8 cellular contexts compared by ENCODE assay signal in the genomic region with DNA sequence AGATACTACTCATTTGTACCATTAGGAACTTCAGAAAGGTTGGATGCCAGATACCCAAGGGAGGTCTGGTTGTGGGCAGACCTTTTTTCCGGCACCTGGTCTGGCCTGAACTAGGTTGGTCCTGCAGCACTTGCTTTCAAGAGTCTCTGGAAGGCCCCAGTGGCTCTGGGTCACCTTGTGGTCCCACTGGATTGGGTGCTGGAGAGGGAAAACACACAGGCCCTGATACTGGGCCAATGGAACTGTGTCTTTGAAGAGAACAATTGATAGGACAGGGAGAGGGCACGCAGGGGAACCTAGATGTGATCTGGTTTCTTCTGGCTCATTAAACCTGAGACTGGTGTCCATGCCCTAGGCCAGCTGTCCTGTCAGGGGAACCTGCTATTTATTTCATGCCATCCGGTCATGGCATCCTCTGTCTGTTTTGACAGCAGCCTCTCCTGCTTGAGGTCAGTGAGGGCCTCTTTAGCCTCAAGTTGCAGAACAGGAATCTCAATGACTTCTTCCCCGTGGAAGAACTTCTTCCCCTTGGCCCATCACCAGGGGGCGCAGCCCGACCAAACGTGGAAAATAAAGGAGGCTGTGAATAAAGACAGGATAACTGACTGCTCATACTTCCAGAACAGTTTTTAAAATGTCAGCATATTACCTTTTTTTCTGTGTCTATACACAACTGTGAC. TPM values are rescaled to one million over a fixed set of nuclear protein-coding genes. Genes with fewer than 3 reads are reported as not detected.
A peak's percentile ranks its signal among the peaks of the same experiment; 100 is the strongest.
DNase-seq lines count a peak whose midpoint lies in the region; ATAC-seq and TF ChIP-seq lines count a peak whose summit lies in the region.

No MANE protein-coding gene starts in this region.

- TF ChIP-seq CTCF in 22Rv1 (IDR thresholded peaks at IDR 0.05): peak; percentile 91
- peak; percentile 61; the same call in 1 of the 2 replicates for TF ChIP-seq CTCF in GM12875 (IDR thresholded peaks at IDR 0.05; ENCODE audit: borderline replicate concordance, insufficient read depth, low read depth, low read length)

- H3K4me3 ChIP-seq in GM12875 (ENCODE audit: low read depth, low read length): no peak overlapping the region

- DNase-seq in NCI-H2227 treated with DMSO at 0.1 percent for 48 hours (lab: John Stamatoyannopoulos, UW): peak; percentile 20
- peak; percentile 39 for DNase-seq in activated CD4-positive, CD25-positive, alpha-beta regulatory T cell treated with anti-CD3 and anti-CD28 coated beads, Interleukin-2, amount 50 U/mL, for 72 hours
- DNase-seq in cerebellar cortex (ENCODE audit: low spot score): peak; percentile 70
- peak; percentile 71 for DNase-seq in left lobe of liver (ENCODE audit: low spot score)
- peak; percentile 26 to 39 (median 28) for DNase-seq in stimulated activated CD4-positive, alpha-beta T cell treated with anti-CD3 and anti-CD28 coated beads, TNF-alpha, amount 100 ng/mL, for 4 hours (ENCODE audit: low read depth in 3 of 3)

- H3K27ac ChIP-seq in 22Rv1: no peak overlapping the region

- ATAC-seq in left lobe of liver (peak; percentile 86), GM18858 (IDR thresholded peaks at IDR 0.05; ENCODE audit: unreplicated experiment) (no peak)

RNA-seq across cellular contexts. Expression of gene TAF8, which starts 25.0 kb away (rescaled TPM):
- total RNA-seq in left lobe of liver: 13.1 TPM

Comparison
In these comparisons a context has a peak if more than half of its experiments do, and no peak if none do; other contexts are left out.
1. DNase-seq: peak in every context shown above with its lines; median percentile 71 in left lobe of liver; 70 in cerebellar cortex; 39 in activated CD4-positive, CD25-positive, alpha-beta regulatory T cell treated with anti-CD3 and anti-CD28 coated beads, Interleukin-2, amount 50 U/mL, for 72 hours; 28 in stimulated activated CD4-positive, alpha-beta T cell treated with anti-CD3 and anti-CD28 coated beads, TNF-alpha, amount 100 ng/mL, for 4 hours; 20 in NCI-H2227 treated with DMSO at 0.1 percent for 48 hours.